ENCODE assay signal across 17 cellular contexts in the genomic region with DNA sequence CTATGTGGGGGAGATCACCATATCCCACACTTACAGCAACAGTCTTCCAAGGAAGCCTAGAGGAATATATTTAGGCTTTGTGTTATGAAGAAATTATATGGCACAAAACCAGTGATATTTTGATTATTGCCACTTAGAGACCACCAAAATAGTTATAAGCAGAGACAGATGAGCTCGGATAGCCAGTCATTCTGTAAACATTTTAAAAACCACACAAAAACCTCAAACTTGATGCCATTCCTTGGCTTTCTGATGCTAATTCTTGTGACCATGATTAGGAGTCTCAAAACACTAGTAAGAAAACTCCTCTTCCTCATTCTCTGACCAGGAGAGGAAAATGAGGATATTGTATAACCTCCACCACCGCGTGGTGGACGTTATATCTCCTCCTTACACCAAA.
DNase-seq lines count a peak whose midpoint lies in the region; ATAC-seq, FAIRE-seq and TF ChIP-seq lines count a peak whose summit lies in the region.
"Had no signal": no experiment of that assay in that cellular context is flagged by ENCODE, and none has a peak within 500 bp of the region (broad histone marks: within the 10 kb centered on the region; RNA-seq: fewer than 3 reads in every experiment).

No MANE protein-coding gene starts in this region.

- no peak overlapping the region for H3K9ac ChIP-seq in astrocyte (ENCODE audit: low read length)
- H3K9ac ChIP-seq: BLaER1 had no signal

- no peak for ATAC-seq in GM18858 (IDR thresholded peaks at IDR 0.05; ENCODE audit: unreplicated experiment)
- no peak for ATAC-seq in HG02642 (IDR thresholded peaks at IDR 0.05; ENCODE audit: poor library complexity, unreplicated experiment)

- peaks cover 8% of the 10 kb centered on the region for H3K27me3 ChIP-seq in astrocyte (ENCODE audit: insufficient read depth, low read length)
- H3K27me3 ChIP-seq in testis: no peaks in the 10 kb centered on the region
- H3K27me3 ChIP-seq: BLaER1 had no signal

- no peaks in the 10 kb centered on the region for H3K36me3 Mint-ChIP-seq in astrocyte (ENCODE audit: low read depth, unreplicated experiment)

- H3K4me1 Mint-ChIP-seq in astrocyte (ENCODE audit: low read depth, unreplicated experiment): peaks cover 16% of the 10 kb centered on the region

- H3K4me3 Mint-ChIP-seq in astrocyte (ENCODE audit: unreplicated experiment): no peak overlapping the region
- H3K4me3 Mint-ChIP-seq: CD8-positive, alpha-beta memory T cell had no signal

- H3K27ac ChIP-seq in astrocyte (ENCODE audit: low read depth, low read length) (no peak overlapping the region), testis (peak overlapping the region; percentile 8 to 53)
- H3K27ac ChIP-seq: BLaER1 had no signal

- peak overlapping the region; percentile 64 for H3K27ac Mint-ChIP-seq in astrocyte (ENCODE audit: unreplicated experiment)
- H3K27ac Mint-ChIP-seq: CD8-positive, alpha-beta memory T cell had no signal

- no peak overlapping the region for H3K4me2 ChIP-seq in astrocyte (ENCODE audit: low read length)
- H3K4me2 ChIP-seq: BLaER1 had no signal

- 88% methylated on average over 4 of the region's 4 CpGs for WGBS in testis, 2 donors

- H3K79me2 ChIP-seq in astrocyte (ENCODE audit: insufficient read depth, low read length): no peaks in the 10 kb centered on the region

- H2AFZ ChIP-seq in astrocyte (ENCODE audit: low read depth, low read length): no peak overlapping the region

- DNase-seq in M059J (ENCODE audit: low read depth) (peak; percentile 31), astrocyte (ENCODE audit: low read depth) (peak; percentile 21), myocyte (ENCODE audit: low read depth) (peak; percentile 46), testis (no peak), HuH-7.5 (ENCODE audit: low spot score) (no peak), AG20443 (ENCODE audit: low spot score) (no peak)
- DNase-seq: Caco-2; CD8-positive, alpha-beta memory T cell; DND-41; GDM1; H7; IMR-90 had no signal

- H3K36me3 ChIP-seq in astrocyte (ENCODE audit: insufficient read depth, low read length) (no peaks in the 10 kb centered on the region), testis (ENCODE audit: low read depth, missing control alignments) (no peaks in the 10 kb centered on the region)
- H3K36me3 ChIP-seq: BLaER1 had no signal

- FAIRE-seq in astrocyte (lab: Jason Lieb, UNC): no peak
- FAIRE-seq: A204.1, GM12892 had no signal

- intact Hi-C loops in testis (cut with DNase I; ENCODE audit: low total_unique reads): no loop called here

- TF ChIP-seq POLR2A in testis (IDR thresholded peaks at IDR 0.05): no peak

- H3K4me1 ChIP-seq in astrocyte (ENCODE audit: insufficient read depth, low read length): no peaks in the 10 kb centered on the region
- peaks cover 19% of the 10 kb centered on the region for H3K4me1 ChIP-seq in testis

- no peaks in the 10 kb centered on the region for H4K20me1 ChIP-seq in astrocyte (ENCODE audit: insufficient read depth, low read length)
- H4K20me1 ChIP-seq: BLaER1 had no signal

- H3K4me3 ChIP-seq in astrocyte (ENCODE audit: insufficient read depth, low read depth, low read length) (no peak overlapping the region), testis (no peak overlapping the region)
- H3K4me3 ChIP-seq: BLaER1 had no signal

- no peak for TF ChIP-seq CTCF in astrocyte (IDR thresholded peaks at IDR 0.05; ENCODE audit: insufficient read depth, low read depth, low read length)
- TF ChIP-seq CTCF in testis (IDR thresholded peaks at IDR 0.05): no peak

- H3K9me3 ChIP-seq in astrocyte (ENCODE audit: insufficient read depth, low read depth, low read length): no peaks in the 10 kb centered on the region
- H3K9me3 ChIP-seq in testis: no peaks in the 10 kb centered on the region
- H3K9me3 ChIP-seq: BLaER1, Caco-2 had no signal

- peaks cover 13% of the 10 kb centered on the region for H3K27me3 Mint-ChIP-seq in astrocyte (ENCODE audit: low read depth, unreplicated experiment)
- H3K27me3 Mint-ChIP-seq: CD8-positive, alpha-beta memory T cell had no signal

- no peaks in the 10 kb centered on the region for H3K9me3 Mint-ChIP-seq in astrocyte (ENCODE audit: unreplicated experiment)
- H3K9me3 Mint-ChIP-seq: CD8-positive, alpha-beta memory T cell had no signal

Comparison
In these comparisons a context has a peak if more than half of its experiments do, and no peak if none do; other contexts are left out.
1. DNase-seq: peak in M059J (single experiment), astrocyte (single experiment) and myocyte (single experiment); none in testis (single experiment), HuH-7.5 (single experiment) and AG20443 (single experiment).